In genomic region chr5:147452137-147452838, GRCh38 we compare ENCODE assay signal across 8 cellular contexts. TPM values are rescaled to one million over a fixed set of nuclear protein-coding genes. Genes with fewer than 3 reads are reported as not detected.
A peak's percentile ranks its signal among the peaks of the same experiment; 100 is the strongest.
DNase-seq lines count a peak whose midpoint lies in the region; ATAC-seq and TF ChIP-seq lines count a peak whose summit lies in the region.

No MANE protein-coding gene starts in this region.

- H3K27ac Mint-ChIP-seq in naive thymus-derived CD4-positive, alpha-beta T cell, result no peak overlapping the region

- peaks cover 8 to 31% (median 18%) of the 10 kb centered on the region in 7 donors for H3K4me1 Mint-ChIP-seq in naive thymus-derived CD4-positive, alpha-beta T cell

- BruUV-seq in IMR-90 (replicated peaks; lab: Mats Ljungman, UMichigan), result no TSS peak

- H3K4me1 ChIP-seq in IMR-90 (ENCODE audit: control insufficient read depth, insufficient read depth, low read length), result peaks cover 8% of the 10 kb centered on the region
- H3K4me1 ChIP-seq in naive thymus-derived CD4-positive, alpha-beta T cell (ENCODE audit: control insufficient read depth in 2 of 2, insufficient read depth in 2 of 2, low read length in 2 of 2), result no peaks in the 10 kb centered on the region
- peaks cover 24% of the 10 kb centered on the region for H3K4me1 ChIP-seq in Karpas-422 (ENCODE audit: low read length)

- H3K18ac ChIP-seq in IMR-90 (ENCODE audit: low read depth, low read length), result no peak overlapping the region

- H3K4ac ChIP-seq in IMR-90 (ENCODE audit: low read depth, low read length), result peak overlapping the region; percentile 52; the same call in 1 of the 2 replicates

- peaks cover 0 to 8% (median 0%) of the 10 kb centered on the region in 11 donors for H3K9me3 Mint-ChIP-seq in naive thymus-derived CD4-positive, alpha-beta T cell

- H2AK9ac ChIP-seq in IMR-90 (replicated peaks; ENCODE audit: low read depth, low read length, poor library complexity), result peak overlapping the region; percentile 81

- H3K9me2 ChIP-seq in Karpas-422 (replicated peaks; ENCODE audit: insufficient read depth, low read length), result no peaks in the 10 kb centered on the region

- POLR2A ChIA-PET in IMR-90 (lab: Charles Lee; ENCODE audit: unreplicated experiment), result no interaction called here
- POLR2A ChIA-PET in naive thymus-derived CD4-positive, alpha-beta T cell (lab: Charles Lee), result no interaction called here

- H3K27me3 Mint-ChIP-seq in naive thymus-derived CD4-positive, alpha-beta T cell, result peaks cover 67 to 79% (median 77%) of the 10 kb centered on the region in 5 donors

- peaks cover 31 to 55% of the 10 kb centered on the region in 2 experiments for H3K79me1 ChIP-seq in IMR-90 (ENCODE audit: low read depth in 1 of 2, low read length in 2 of 2)

- TF ChIP-seq POLR2A in IMR-90 (IDR thresholded peaks at IDR 0.05; ENCODE audit: low read depth, low read length), result no peak

- no peak overlapping the region for H2BK120ac ChIP-seq in IMR-90 (ENCODE audit: low read depth, low read length)

- H4K5ac ChIP-seq in IMR-90 (ENCODE audit: low read depth, low read length), result no peak overlapping the region

- WGBS in IMR-90 (ENCODE audit: extremely low coverage in 2 of 2, insufficient read length in 1 of 2), 2 experiments, result 100% methylated on average over 1 of the region's 27 CpGs; no CpG with 5 or more reads in 1 of the 2 experiments

- no peak for ATAC-seq in IMR-90 (ENCODE audit: low read depth)
- ATAC-seq in naive thymus-derived CD4-positive, alpha-beta T cell, result no peak
- ATAC-seq in HG03039 (IDR thresholded peaks at IDR 0.05; ENCODE audit: unreplicated experiment), result no peak

- H3K4me2 ChIP-seq in IMR-90 (ENCODE audit: low read depth, low read length) (peak overlapping the region; percentile 94), Karpas-422 (ENCODE audit: low read depth, low read length, poor library complexity, severe bottlenecking) (no peak overlapping the region)

- H2BK5ac ChIP-seq in IMR-90 (ENCODE audit: low read depth, low read length, poor library complexity, severe bottlenecking), result no peak overlapping the region

- H3K9me1 ChIP-seq in IMR-90 (ENCODE audit: insufficient read depth, low read length), result no peaks in the 10 kb centered on the region

- intact Hi-C loops in IMR-90 (cut with micrococcal nuclease), result loop anchor here (5.0 kb wide), 1 partner anchor 50 kb away; no protein-coding TSS in a partner anchor
- intact Hi-C loops in naive thymus-derived CD4-positive, alpha-beta T cell (cut with micrococcal nuclease), result loop anchor here in 1 of 2 donors (5.0 kb wide), 2 partner anchors 125 to 175 kb away; no protein-coding TSS in a partner anchor

- H2AFZ ChIP-seq in IMR-90 (replicated peaks; ENCODE audit: low read length, poor library complexity) (peak overlapping the region; percentile 90), Karpas-422 (ENCODE audit: low read length) (no peak overlapping the region)

- H4K20me1 ChIP-seq in IMR-90 (ENCODE audit: insufficient read depth, low read length), result peaks cover 9% of the 10 kb centered on the region; the same call in 1 of the 2 replicates
- no peaks in the 10 kb centered on the region for H4K20me1 ChIP-seq in Karpas-422 (ENCODE audit: insufficient read depth, low read depth, low read length)

- peak; percentile 30 for DNase-seq in Ammon's horn (ENCODE audit: low spot score)
- no peak for DNase-seq in IMR-90
- DNase-seq in naive thymus-derived CD4-positive, alpha-beta T cell, result no peak
- no peak for DNase-seq in NCI-H2196 treated with DMSO at 0.1 percent for 48 hours (lab: John Stamatoyannopoulos, UW; ENCODE audit: unreplicated experiment)
- DNase-seq in activated effector memory CD4-positive, alpha-beta T cell treated with Interleukin-2 at 50 U/mL for 16 hours, result no peak
- no peak for DNase-seq in Karpas-422

- no peaks in the 10 kb centered on the region for H3K36me3 ChIP-seq in IMR-90 (ENCODE audit: control insufficient read depth, insufficient read depth, low read length)
- H3K36me3 ChIP-seq in naive thymus-derived CD4-positive, alpha-beta T cell (ENCODE audit: control insufficient read depth in 2 of 3, insufficient read depth in 3 of 3, low read length in 3 of 3), result no peaks in the 10 kb centered on the region
- no peaks in the 10 kb centered on the region for H3K36me3 ChIP-seq in Karpas-422 (ENCODE audit: insufficient read depth, low read length)

- H3K4me3 ChIP-seq in IMR-90 (ENCODE audit: insufficient read depth, low read depth, low read length), result peak overlapping the region; percentile 96
- H3K4me3 ChIP-seq in naive thymus-derived CD4-positive, alpha-beta T cell (ENCODE audit: low read length), result no peak overlapping the region
- no peak overlapping the region for H3K4me3 ChIP-seq in Karpas-422 (ENCODE audit: low read length)

- in situ Hi-C loops in IMR-90 (cut with MboI; ENCODE audit: low sequenced_read_pairs), result loop anchor here (5.0 kb wide), 1 partner anchor 110 kb away; no protein-coding TSS in a partner anchor

- dilution Hi-C loops in IMR-90 (cut with HindIII; ENCODE audit: low sequenced_read_pairs, unreplicated experiment), result no loop called here

- H4K8ac ChIP-seq in IMR-90 (ENCODE audit: low read depth in 2 of 2, low read length in 2 of 2), result 0 out of 4 replicates have a peak overlapping the region, but pooled peaks of 1 of the 2 experiments have one; percentile 7

- H3K79me2 ChIP-seq in Karpas-422 (ENCODE audit: low read length), result no peaks in the 10 kb centered on the region

- TF ChIP-seq RAD21 in IMR-90 (IDR thresholded peaks at IDR 0.05; ENCODE audit: low read length), result no peak

- H2BK15ac ChIP-seq in IMR-90 (ENCODE audit: low read depth, low read length), result no peak overlapping the region

- peaks cover 0 to 2% (median 0%) of the 10 kb centered on the region in 5 donors for H3K36me3 Mint-ChIP-seq in naive thymus-derived CD4-positive, alpha-beta T cell

- H3K23ac ChIP-seq in IMR-90 (ENCODE audit: low read depth, low read length), result 0 out of 2 replicates have a peak overlapping the region, but pooled peaks have one; percentile 62

- H3K27me3 ChIP-seq in IMR-90 (ENCODE audit: control insufficient read depth, insufficient read depth, low read length) (no peaks in the 10 kb centered on the region; the same call in 1 of the 2 replicates), Karpas-422 (ENCODE audit: low read length) (no peaks in the 10 kb centered on the region)
- H3K27me3 ChIP-seq in naive thymus-derived CD4-positive, alpha-beta T cell (ENCODE audit: control insufficient read depth in 2 of 2, insufficient read depth in 2 of 2, low read length in 2 of 2), result peaks cover 0 to 4% of the 10 kb centered on the region in 2 donors

- no peak overlapping the region for H2BK20ac ChIP-seq in IMR-90 (ENCODE audit: low read depth, low read length)

- TF ChIP-seq CTCF in IMR-90 (conservative IDR thresholded peaks at IDR 0.05; ENCODE audit: low read depth, low read length), result no peak

- H4K91ac ChIP-seq in IMR-90 (ENCODE audit: insufficient read depth, low read depth, low read length), result no peak overlapping the region

- H3K56ac ChIP-seq in IMR-90 (ENCODE audit: extremely low read depth, insufficient read depth, low read length), result no peak overlapping the region

- CTCF ChIA-PET in IMR-90 (lab: Yijun Ruan, JAX), result interaction anchor here (0.9 kb wide), 1 partner anchor 34 kb away, joined by 4 read pairs; no protein-coding TSS in a partner anchor
- CTCF ChIA-PET in naive thymus-derived CD4-positive, alpha-beta T cell (lab: Charles Lee), result no interaction called here

- no peak overlapping the region for H3K27ac ChIP-seq in IMR-90 (ENCODE audit: insufficient read depth, low read length)
- H3K27ac ChIP-seq in cingulate gyrus (ENCODE audit: low read depth, low read length), result peak overlapping the region; percentile 72
- no peak overlapping the region for H3K27ac ChIP-seq in naive thymus-derived CD4-positive, alpha-beta T cell (ENCODE audit: low read depth, low read length)
- H3K27ac ChIP-seq in Karpas-422 (ENCODE audit: low read length), result no peak overlapping the region

- H3K14ac ChIP-seq in IMR-90 (replicated peaks; ENCODE audit: low read depth, low read length), result no peak overlapping the region; the same call in 1 of the 2 replicates

- H3K9me3 ChIP-seq in IMR-90 (ENCODE audit: control insufficient read depth, insufficient read depth, low read length) (no peaks in the 10 kb centered on the region), Karpas-422 (ENCODE audit: low read length) (no peaks in the 10 kb centered on the region)
- H3K9me3 ChIP-seq in naive thymus-derived CD4-positive, alpha-beta T cell (ENCODE audit: control insufficient read depth in 2 of 3, low read length in 3 of 3), result no peaks in the 10 kb centered on the region

- H3K9ac ChIP-seq in IMR-90 (ENCODE audit: low read depth, low read length), result peak overlapping the region; percentile 76; the same call in 1 of the 2 replicates
- H3K9ac ChIP-seq in Karpas-422 (ENCODE audit: low read length), result no peak overlapping the region

- peak overlapping the region; percentile 8 to 85 (median 64) for H3K4me3 Mint-ChIP-seq in naive thymus-derived CD4-positive, alpha-beta T cell

- peak overlapping the region; percentile 4; the same call in 1 of the 2 replicates for H2AK5ac ChIP-seq in IMR-90 (ENCODE audit: low read depth, low read length)

TF ChIP-seq in IMR-90, 13 proteins besides CTCF, POLR2A, EP300 and RAD21 (continues in another document):
- TF ChIP-seq USF2 (IDR thresholded peaks at IDR 0.05; ENCODE audit: low read depth, low read length), result no peak
- TF ChIP-seq CHD1 (IDR thresholded peaks at IDR 0.05; ENCODE audit: low read depth, low read length), result no peak
- no peak for TF ChIP-seq SMC3 (IDR thresholded peaks at IDR 0.05; ENCODE audit: low read depth, low read length)
- no peak for TF ChIP-seq MXI1 (IDR thresholded peaks at IDR 0.05; ENCODE audit: borderline replicate concordance, low read depth, low read length)
- TF ChIP-seq BHLHE40 (IDR thresholded peaks at IDR 0.05; ENCODE audit: low read depth, low read length), result no peak
- no peak for TF ChIP-seq NFE2L2 (IDR thresholded peaks at IDR 0.05; ENCODE audit: low read depth, low read length)
- TF ChIP-seq RFX5 (IDR thresholded peaks at IDR 0.05; ENCODE audit: low read depth, low read length), result no peak

RNA-seq across cellular contexts. Expression of gene DPYSL3, which starts 57.6 kb away (rescaled TPM):
- 46.1 and 50.2 TPM in 2 replicates for total RNA-seq in IMR-90 (2012; rRNA removed)
- polyA plus RNA-seq in IMR-90 (2012; rRNA removed), result 60.9 and 66.4 TPM in 2 replicates
- polyA plus RNA-seq in IMR-90 (2012; cell fraction: cytosol; rRNA removed), result 31.1 and 32.6 TPM in 2 replicates
- 34.6 and 103 TPM in 2 replicates for polyA plus RNA-seq in IMR-90 (2012; cell fraction: nucleus; rRNA removed; ENCODE audit: low replicate concordance)
- 1 to 10 TPM in 1 of 5 experiments, under 1 TPM in 2, not detected in 2; 0.08 to 1.2 (median 0.11) TPM for total RNA-seq in naive thymus-derived CD4-positive, alpha-beta T cell
- not detected for polyA plus RNA-seq in naive thymus-derived CD4-positive, alpha-beta T cell
- total RNA-seq in Karpas-422 (2014; rRNA removed; shearing (Covaris generic); ENCODE audit: low replicate concordance), result not detected in 2 replicates

Comparison
In these comparisons a context has a peak if more than half of its experiments do, and no peak if none do; other contexts are left out.
1. RNA of gene DPYSL3, which starts 57.6 kb away (total RNA-seq): 46.1 to 50.2 TPM in IMR-90; 0.08 to 1.2 TPM in naive thymus-derived CD4-positive, alpha-beta T cell and not detected in Karpas-422; every median in the first group is over 10 times any median in the second.